In the genomic region with DNA sequence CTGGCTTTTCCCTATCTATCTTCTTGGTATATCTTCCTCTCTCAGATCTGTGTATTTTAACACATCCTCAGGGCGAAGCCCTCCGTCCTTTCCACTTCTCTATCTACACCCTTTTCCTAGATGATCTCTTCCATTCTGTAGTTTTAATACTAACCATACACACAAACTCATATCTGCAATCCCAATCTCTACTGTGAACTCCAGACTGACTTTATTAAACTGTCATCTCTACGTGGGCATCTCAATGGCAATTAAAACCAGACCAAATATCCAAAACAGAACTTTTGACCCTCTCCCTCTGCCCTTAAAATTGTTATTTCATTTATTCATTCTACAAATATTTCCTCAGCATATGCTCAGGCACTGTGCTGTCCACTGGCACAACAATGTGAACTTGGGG, we compare ENCODE assay signal across 21 cellular contexts.
"Had no signal": no experiment of that assay in that cellular context is flagged by ENCODE, and none has a peak within 500 bp of the region (broad histone marks: within the 10 kb centered on the region; RNA-seq: fewer than 3 reads in every experiment).

No MANE protein-coding gene starts in this region.

- H3K27ac ChIP-seq: HL-60, RWPE1 had no signal

- DNase-seq: KBM-7, MG63, NCI-H1092, NCI-H1105 treated with DMSO at 0.1 percent for 48 hours, NCI-H1436, NCI-H187, NCI-H2029, NCI-H2081 treated with DMSO at 0.1 percent for 48 hours, NCI-H2171, NCI-H226, NCI-H446, NCI-H510A, NCI-H524 treated with DMSO at 0.1 percent for 48 hours, NCI-H69, NCI-H774, PC-3, SHP77 had no signal

- H3K27me3 ChIP-seq: MG63 had no signal

- H3K4me3 ChIP-seq: MG63 had no signal

- FAIRE-seq: HTR-8/SVneo had no signal

- ATAC-seq: Panc1, PC-3 had no signal

- H3K9me3 ChIP-seq: MG63 had no signal
